24 cellular contexts compared by ENCODE assay signal in genomic region chr1:198007687-198008627, GRCh38.
"Had no signal": no experiment of that assay in that cellular context is flagged by ENCODE, and none has a peak within 500 bp of the region (broad histone marks: within the 10 kb centered on the region; RNA-seq: fewer than 3 reads in every experiment).

No MANE protein-coding gene starts in this region.

- H3K4me1 ChIP-seq: breast epithelium, gastrocnemius medialis, heart left ventricle, left ventricle myocardium inferior, neural progenitor cell, psoas muscle, sigmoid colon, spleen, testis had no signal

- H3K36me3 Mint-ChIP-seq: neural progenitor cell; stimulated activated memory B cell treated with anti-CD40 and anti-IgM and Interleukin-4, amounts not matched to agents 10 μg/mL and 1 μg/mL and 100 μg/mL, for 72 hours; T-cell; type B pancreatic cell had no signal

- H3K27ac Mint-ChIP-seq: activated B cell treated with CpG ODN at 0.5 μM for 24 hours; activated CD4-positive, alpha-beta memory T cell treated with anti-CD3 and anti-CD28 coated beads, Interleukin-2, amount 10 ng/mL, durations not matched to agents 7 days and 5 days; activated naive CD4-positive, alpha-beta T cell treated with anti-CD3 and anti-CD28 coated beads for 36 hours; activated T-helper 2 cell treated with anti-CD3 and anti-CD28 coated beads, Interferon-gamma antibody, Interleukin-2, Interleukin-4, amounts not matched to agents 10 μg/mL and 5 μg/mL and 100 μg/mL, durations not matched to agents 14 hours and 24 hours and 36 hours; naive B cell; neural progenitor cell; stimulated activated memory B cell treated with anti-CD40 and anti-IgM and Interleukin-4, amounts not matched to agents 10 μg/mL and 1 μg/mL and 100 μg/mL, for 72 hours; T-cell; type B pancreatic cell had no signal

- H3K36me3 ChIP-seq: breast epithelium, gastrocnemius medialis, heart left ventricle, left ventricle myocardium inferior, neural progenitor cell, ovary, sigmoid colon, spleen had no signal

- H3K27ac ChIP-seq: breast epithelium, gastrocnemius medialis, heart left ventricle, left ventricle myocardium inferior, neural progenitor cell, ovary, psoas muscle, sigmoid colon, spleen, testis had no signal

- H3K4me2 ChIP-seq: neural progenitor cell had no signal

- H3K27me3 Mint-ChIP-seq: stimulated activated memory B cell treated with anti-CD40 and anti-IgM and Interleukin-4, amounts not matched to agents 10 μg/mL and 1 μg/mL and 100 μg/mL, for 72 hours had no signal

- H2AFZ ChIP-seq: neural progenitor cell had no signal

- H3K4me1 Mint-ChIP-seq: activated B cell treated with CpG ODN at 0.5 μM for 24 hours; activated CD4-positive, alpha-beta memory T cell treated with anti-CD3 and anti-CD28 coated beads, Interleukin-2, amount 10 ng/mL, durations not matched to agents 7 days and 5 days; naive B cell; neural progenitor cell; stimulated activated memory B cell treated with anti-CD40 and anti-IgM and Interleukin-4, amounts not matched to agents 10 μg/mL and 1 μg/mL and 100 μg/mL, for 72 hours; T-cell had no signal

- DNase-seq: activated B cell treated with CpG ODN at 0.5 μM for 24 hours; activated CD4-positive, alpha-beta memory T cell treated with anti-CD3 and anti-CD28 coated beads, Interleukin-2, amount 10 ng/mL, durations not matched to agents 7 days and 5 days; activated CD4-positive, alpha-beta T cell treated with anti-CD3 and anti-CD28 coated beads for 48 hours; activated naive CD4-positive, alpha-beta T cell treated with anti-CD3 and anti-CD28 coated beads for 36 hours; activated T-cell treated with anti-CD3 and anti-CD28 coated beads, Interleukin-2, amount 50 U/mL, for 1 hour; aorta; cortex of kidney; gastrocnemius medialis; heart left ventricle; left ventricle myocardium inferior; naive B cell; ovary; psoas muscle; sigmoid colon; spleen; stimulated activated CD4-positive, alpha-beta T cell treated with anti-CD3 and anti-CD28 coated beads, Interleukin-4, amount 100 ng/mL, for 4 hours; T-cell; testis had no signal

- H3K27me3 ChIP-seq: breast epithelium, gastrocnemius medialis, heart left ventricle, neural progenitor cell, ovary, sigmoid colon, spleen, testis had no signal

- H3K4me3 ChIP-seq: breast epithelium, gastrocnemius medialis, heart left ventricle, left ventricle myocardium inferior, neural progenitor cell, ovary, psoas muscle, sigmoid colon, spleen, testis had no signal

- H3K9ac ChIP-seq: neural progenitor cell had no signal

- H3K4me3 Mint-ChIP-seq: activated B cell treated with CpG ODN at 0.5 μM for 24 hours; activated CD4-positive, alpha-beta memory T cell treated with anti-CD3 and anti-CD28 coated beads, Interleukin-2, amount 10 ng/mL, durations not matched to agents 7 days and 5 days; activated naive CD4-positive, alpha-beta T cell treated with anti-CD3 and anti-CD28 coated beads for 36 hours; naive B cell; neural progenitor cell; stimulated activated memory B cell treated with anti-CD40 and anti-IgM and Interleukin-4, amounts not matched to agents 10 μg/mL and 1 μg/mL and 100 μg/mL, for 72 hours; T-cell; type B pancreatic cell had no signal

- ATAC-seq: esophagus mucosa; gastrocnemius medialis; heart left ventricle; psoas muscle; stimulated activated memory B cell treated with anti-CD40 and anti-IgM and Interleukin-4, amounts not matched to agents 10 μg/mL and 1 μg/mL and 100 μg/mL, for 72 hours; T-cell had no signal

- H3K9me3 ChIP-seq: gastrocnemius medialis, heart left ventricle, psoas muscle, testis had no signal
